ENCODE assay signal across 6 cellular contexts in the genomic region with DNA sequence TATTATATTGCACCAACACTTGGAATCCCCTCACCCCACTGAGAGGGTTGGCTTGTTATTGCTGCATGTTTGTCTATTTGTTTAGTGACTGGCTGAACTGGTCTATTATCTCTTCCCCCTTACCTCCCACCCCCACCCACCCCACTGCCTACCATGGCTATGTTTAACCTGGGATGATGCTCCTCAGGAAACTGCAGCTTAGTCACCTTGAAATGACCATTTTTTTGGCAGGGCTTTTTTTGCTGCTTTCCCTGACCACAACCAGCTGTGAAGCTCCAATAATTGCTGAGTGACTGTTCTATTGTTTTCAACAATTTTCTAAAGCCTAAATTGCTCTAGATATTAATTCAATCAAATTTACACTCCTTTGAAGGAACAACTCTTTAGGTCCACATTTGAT.
"Had no signal": no experiment of that assay in that cellular context is flagged by ENCODE, and none has a peak within 500 bp of the region (broad histone marks: within the 10 kb centered on the region; RNA-seq: fewer than 3 reads in every experiment).

No MANE protein-coding gene starts in this region.

- ATAC-seq: GM23338, K562 had no signal

- H3K4me3 ChIP-seq: GM23338, K562 had no signal

- DNase-seq: H9, HCEC 1CT, IMR-90, KG1 had no signal
